ENCODE assay signal across 10 cellular contexts in genomic region chr5:138241688-138242547, GRCh38. TPM values are rescaled to one million over a fixed set of nuclear protein-coding genes. Genes with fewer than 3 reads are reported as not detected.
A peak's percentile ranks its signal among the peaks of the same experiment; 100 is the strongest.
DNase-seq lines count a peak whose midpoint lies in the region; ATAC-seq and TF ChIP-seq lines count a peak whose summit lies in the region.
"Had no signal": no experiment of that assay in that cellular context is flagged by ENCODE, and none has a peak within 500 bp of the region (broad histone marks: within the 10 kb centered on the region; RNA-seq: fewer than 3 reads in every experiment).

No MANE protein-coding gene starts in this region.

- peaks cover 6 to 7% of the 10 kb centered on the region in 2 donors for H3K4me1 ChIP-seq in duodenal mucosa (ENCODE audit: control insufficient read depth in 1 of 2, insufficient read depth in 2 of 2, low read length in 2 of 2)
- peaks cover 8% of the 10 kb centered on the region for H3K4me1 ChIP-seq in lower lobe of right lung
- H3K4me1 ChIP-seq in tibial artery = peaks cover 0 to 12% (median 10%) of the 10 kb centered on the region in 4 donors

- H3K27me3 ChIP-seq in duodenal mucosa (ENCODE audit: control insufficient read depth in 1 of 2, insufficient read depth in 2 of 2, low read length in 2 of 2) = peaks cover 35 to 40% of the 10 kb centered on the region in 2 donors
- H3K27me3 ChIP-seq in lower lobe of right lung (ENCODE audit: low read depth) = peaks cover 47% of the 10 kb centered on the region
- no peaks in the 10 kb centered on the region for H3K27me3 ChIP-seq in tibial artery

- H3K9ac ChIP-seq in duodenal mucosa (ENCODE audit: low read depth in 1 of 2, low read length in 2 of 2) = peak overlapping the region in 1 of 2 donors; percentile 19
- H3K9ac ChIP-seq: KMS-11 had no signal

- intact Hi-C loops in lower lobe of right lung (cut with DNase I) (no loop called here), tibial artery (cut with DNase I; ENCODE audit: low total_unique reads) (no loop called here)

- H3K27ac ChIP-seq in duodenal mucosa (ENCODE audit: low read depth, low read length) = no peak overlapping the region
- no peak overlapping the region for H3K27ac ChIP-seq in lower lobe of right lung
- peak overlapping the region; percentile 8 to 47 for H3K27ac ChIP-seq in tibial artery
- H3K27ac ChIP-seq: KMS-11 had no signal

- ATAC-seq in lower lobe of right lung (peak; percentile 77 to 80), HG03280 (IDR thresholded peaks at IDR 0.05; ENCODE audit: unreplicated experiment) (no peak)

- H3K4me3 ChIP-seq in duodenal mucosa (ENCODE audit: low read depth in 1 of 2, low read length in 2 of 2) = peak overlapping the region; percentile 57 to 60
- peak overlapping the region; percentile 45 for H3K4me3 ChIP-seq in lower lobe of right lung
- peak overlapping the region; percentile 44 to 58 for H3K4me3 ChIP-seq in tibial artery

- no peaks in the 10 kb centered on the region for H3K36me3 ChIP-seq in duodenal mucosa (ENCODE audit: control insufficient read depth in 1 of 2, insufficient read depth in 2 of 2, low read length in 2 of 2)
- no peaks in the 10 kb centered on the region for H3K36me3 ChIP-seq in lower lobe of right lung
- H3K36me3 ChIP-seq in tibial artery = no peaks in the 10 kb centered on the region

- DNase-seq in Daoy (ENCODE audit: low read depth) (peak; percentile 28), NCI-H82 treated with DMSO at 0.1 percent for 48 hours (lab: John Stamatoyannopoulos, UW; ENCODE audit: unreplicated experiment) (peak; percentile 54), lower lobe of right lung (peak; percentile 47), tibial artery (peak; percentile 22 to 64), NCI-H2107 treated with DMSO at 0.1 percent for 48 hours (lab: John Stamatoyannopoulos, UW; ENCODE audit: unreplicated experiment) (no peak), Ammon's horn (ENCODE audit: low spot score) (no peak)

- TF ChIP-seq CTCF in lower lobe of right lung (IDR thresholded peaks at IDR 0.05) (no peak), tibial artery (IDR thresholded peaks at IDR 0.05) (no peak)

- H3K9me3 ChIP-seq in duodenal mucosa (ENCODE audit: control insufficient read depth in 1 of 2, low read length in 2 of 2) (no peaks in the 10 kb centered on the region), lower lobe of right lung (no peaks in the 10 kb centered on the region), tibial artery (no peaks in the 10 kb centered on the region)

RNA-seq across cellular contexts. Expression of gene CDC23, which starts 28.8 kb away (rescaled TPM):
- total RNA-seq in Daoy (2014; rRNA removed; shearing (Covaris generic)) = 44.6 and 46.3 TPM in 2 replicates
- 21.5 TPM for total RNA-seq in lower lobe of right lung

RNA-seq across cellular contexts. Expression of gene GFRA3, which starts 32.5 kb away (rescaled TPM):
- not detected in 2 replicates for total RNA-seq in Daoy (2014; rRNA removed; shearing (Covaris generic))
- 0.53 TPM for total RNA-seq in lower lobe of right lung
- total RNA-seq: glomerular endothelial cell had no signal

Comparison
In these comparisons a context has a peak if more than half of its experiments do, and no peak if none do; other contexts are left out.
1. DNase-seq: peak in Daoy (single experiment), NCI-H82 treated with DMSO at 0.1 percent for 48 hours (single experiment), lower lobe of right lung (single experiment) and tibial artery (2 of 2); none in NCI-H2107 treated with DMSO at 0.1 percent for 48 hours (single experiment) and Ammon's horn (single experiment).
2. H3K27ac ChIP-seq: peak in tibial artery (2 of 2); none in duodenal mucosa (single experiment) and lower lobe of right lung (single experiment).
3. Peak in every context shown above with its lines, with median percentiles within 50 percentile points of each other: H3K4me3 ChIP-seq.